Comparison of ENCODE assay signal across 22 cellular contexts in genomic region chr2:15919716-15920444, GRCh38. TPM values are rescaled to one million over a fixed set of nuclear protein-coding genes. Genes with fewer than 3 reads are reported as not detected.
DNase-seq lines count a peak whose midpoint lies in the region; ATAC-seq and TF ChIP-seq lines count a peak whose summit lies in the region.
"Had no signal": no experiment of that assay in that cellular context is flagged by ENCODE, and none has a peak within 500 bp of the region (broad histone marks: within the 10 kb centered on the region; RNA-seq: fewer than 3 reads in every experiment).

No MANE protein-coding gene starts in this region.

- H3K27ac ChIP-seq in HEK293 (ENCODE audit: extremely low read depth, low read depth, low read length) (no peak overlapping the region), PC-3 (ENCODE audit: low read length) (no peak overlapping the region), upper lobe of right lung (no peak overlapping the region), substantia nigra (ENCODE audit: low read depth, low read length, poor library complexity, severe bottlenecking) (no peak overlapping the region)
- H3K27ac ChIP-seq: brain microvascular endothelial cell, vagina had no signal

- TF ChIP-seq CTCF in HEK293 (tag by site-specific recombination; IDR thresholded peaks at IDR 0.05) = no peak
- TF ChIP-seq CTCF in PC-3 (conservative IDR thresholded peaks at IDR 0.05; ENCODE audit: low read depth, low read length) = no peak
- TF ChIP-seq CTCF in upper lobe of right lung (IDR thresholded peaks at IDR 0.05) = no peak

- no peaks in the 10 kb centered on the region for H3K9me2 ChIP-seq in PC-3 (replicated peaks; ENCODE audit: low read length)

- no peaks in the 10 kb centered on the region for H3F3A ChIP-seq in PC-3 (ENCODE audit: low read length, unreplicated experiment)

- H3K4me3 ChIP-seq in HEK293 (ENCODE audit: low read depth, low read length) = no peak overlapping the region
- no peak overlapping the region for H3K4me3 ChIP-seq in PC-3 (ENCODE audit: low read length)
- H3K4me3 ChIP-seq in upper lobe of right lung = no peak overlapping the region
- H3K4me3 ChIP-seq: vagina had no signal

- CTCF ChIA-PET in HEK293 (lab: Yijun Ruan, JAX) = no interaction called here
- CTCF ChIA-PET in PC-3 (lab: Charles Lee) = no interaction called here

- no peak overlapping the region for H2AFZ ChIP-seq in PC-3 (ENCODE audit: low read length)

- H3K79me2 ChIP-seq in PC-3 (ENCODE audit: low read length) = no peaks in the 10 kb centered on the region

- intact Hi-C loops in PC-3 (cut with micrococcal nuclease) (no loop called here), upper lobe of right lung (cut with DNase I) (no loop called here)

- H3K4me1 ChIP-seq in HEK293 (ENCODE audit: control insufficient read depth, insufficient read depth, low read length) (peaks cover 4% of the 10 kb centered on the region; the same call in 1 of the 2 replicates), PC-3 (ENCODE audit: insufficient read depth, low read length) (no peaks in the 10 kb centered on the region), upper lobe of right lung (peaks cover 2% of the 10 kb centered on the region)
- H3K4me1 ChIP-seq: vagina had no signal

- H4K20me1 ChIP-seq in PC-3 (ENCODE audit: low read length) = no peaks in the 10 kb centered on the region

- BruUV-seq in PC-3 (replicated peaks; lab: Mats Ljungman, UMichigan) = no TSS peak

- no peak for ATAC-seq in PC-3
- ATAC-seq in upper lobe of right lung = no peak
- ATAC-seq: activated naive CD8-positive, alpha-beta T cell treated with anti-CD3 and anti-CD28 coated beads, Interleukin-2, amount 50 U/mL, for 24 hours; natural killer cell had no signal

- H3K9me3 ChIP-seq in HEK293 (ENCODE audit: control insufficient read depth, insufficient read depth, low read depth, low read length) (no peaks in the 10 kb centered on the region), PC-3 (ENCODE audit: low read length) (no peaks in the 10 kb centered on the region), upper lobe of right lung (no peaks in the 10 kb centered on the region)
- H3K9me3 ChIP-seq: vagina had no signal

- peak; percentile 7 for DNase-seq in NCI-H2171 treated with DMSO at 0.1 percent for 48 hours (lab: John Stamatoyannopoulos, UW)
- DNase-seq in NCI-H2171 (lab: John Stamatoyannopoulos, UW) = no peak
- peak; percentile 14 for DNase-seq in PC-3
- peak; percentile 35 for DNase-seq in kidney glomerular epithelial cell (lab: John Stamatoyannopoulos, UW)
- DNase-seq in upper lobe of right lung = no peak
- no peak for DNase-seq in NCI-H2029 (lab: John Stamatoyannopoulos, UW)
- DNase-seq in substantia nigra (lab: John Stamatoyannopoulos, UW) = no peak
- DNase-seq: activated CD4-positive, alpha-beta T cell treated with anti-CD3 and anti-CD28 coated beads for 4 hours; activated naive CD8-positive, alpha-beta T cell treated with anti-CD3 and anti-CD28 coated beads, Interleukin-2, amount 50 U/mL, for 24 hours; brain microvascular endothelial cell; C1 segment of cervical spinal cord; cortex of kidney; DND-41; foreskin fibroblast; hypothalamus; IMR-90; natural killer cell; NCI-H2029 treated with DMSO at 0.1 percent for 48 hours; stimulated activated CD4-positive, alpha-beta T cell treated with anti-CD3 and anti-CD28 coated beads, Interleukin-1b, Interleukin-23, amount 100 ng/mL, for 48 hours had no signal

- POLR2A ChIA-PET in HEK293 (lab: Yijun Ruan, JAX) (no interaction called here), PC-3 (lab: Charles Lee; ENCODE audit: unreplicated experiment) (no interaction called here)

- peaks cover 4% of the 10 kb centered on the region; the same call in 1 of the 2 replicates for H3K27me3 ChIP-seq in PC-3 (ENCODE audit: low read length)
- no peaks in the 10 kb centered on the region for H3K27me3 ChIP-seq in upper lobe of right lung
- H3K27me3 ChIP-seq: brain microvascular endothelial cell, vagina had no signal

- H3K36me3 ChIP-seq in HEK293 (ENCODE audit: control insufficient read depth in 2 of 2, insufficient read depth in 1 of 2, low read length in 2 of 2) (no peaks in the 10 kb centered on the region), PC-3 (ENCODE audit: low read depth, low read length) (no peaks in the 10 kb centered on the region), upper lobe of right lung (no peaks in the 10 kb centered on the region)
- H3K36me3 ChIP-seq: brain microvascular endothelial cell, vagina had no signal

- H3K9ac ChIP-seq in PC-3 (ENCODE audit: low read length) = no peak overlapping the region

- no peak overlapping the region for H3K4me2 ChIP-seq in PC-3 (ENCODE audit: low read length)

TF ChIP-seq in HEK293, 187 proteins besides CTCF, POLR2A, EP300 and RAD21:
- peak; percentile 41 for TF ChIP-seq ZNF398 (tag by site-specific recombination; IDR thresholded peaks at IDR 0.05)
- TF ChIP-seq PRDM10 (tag by site-specific recombination; IDR thresholded peaks at IDR 0.05) = peak; percentile 80
- 0 out of 2 replicates have a peak, but pooled peaks have one; percentile 7 for TF ChIP-seq GLIS1 (tag by site-specific recombination; IDR thresholded peaks at IDR 0.05)
- no peak for TF ChIP-seq ZSCAN5A (tag by site-specific recombination; IDR thresholded peaks at IDR 0.05)

RNA-seq across cellular contexts. Expression of gene MYCN, which starts 20.5 kb away (rescaled TPM):
- total RNA-seq in PC-3 (2014; rRNA removed) = not detected in 2 replicates
- 0.49 TPM for total RNA-seq in upper lobe of right lung
- total RNA-seq: A172, IMR-90 had no signal

Comparison
In these comparisons a context has a peak if more than half of its experiments do, and no peak if none do; other contexts are left out.
1. DNase-seq: peak in NCI-H2171 treated with DMSO at 0.1 percent for 48 hours (single experiment), PC-3 (single experiment) and kidney glomerular epithelial cell (single experiment); none in NCI-H2171 (single experiment), upper lobe of right lung (single experiment), NCI-H2029 (single experiment) and substantia nigra (0 of 49).